In the genomic region with DNA sequence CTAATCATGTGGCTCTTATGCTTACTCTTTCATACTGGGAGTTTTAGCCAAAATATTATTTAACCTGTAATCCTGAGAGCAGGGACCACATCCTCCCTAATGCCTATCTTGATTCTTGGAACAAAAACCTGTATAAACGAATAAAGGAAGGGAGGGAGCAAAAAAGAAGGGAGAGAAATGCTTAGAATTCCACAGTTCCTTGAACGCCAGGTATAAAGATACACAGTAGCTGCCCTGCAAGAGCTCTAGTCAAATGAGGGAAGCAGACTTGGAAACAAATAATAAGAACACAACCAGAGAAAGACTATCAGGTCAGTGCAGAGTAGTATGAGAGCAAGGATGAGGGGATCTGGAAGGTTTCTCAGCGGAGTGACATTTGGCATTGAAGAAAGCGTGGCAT, we compare ENCODE assay signal across 20 cellular contexts.
DNase-seq lines count a peak whose midpoint lies in the region; ATAC-seq, FAIRE-seq and TF ChIP-seq lines count a peak whose summit lies in the region.
"Had no signal": no experiment of that assay in that cellular context is flagged by ENCODE, and none has a peak within 500 bp of the region (broad histone marks: within the 10 kb centered on the region; RNA-seq: fewer than 3 reads in every experiment).

No MANE protein-coding gene starts in this region.

- H3K27ac Mint-ChIP-seq in H9: no peak overlapping the region
- H3K27ac Mint-ChIP-seq in activated T-cell treated with anti-CD3 and anti-CD28 coated beads, Interleukin-2, amount 50 U/mL, for 24 hours: no peak overlapping the region
- H3K27ac Mint-ChIP-seq: activated CD8-positive, alpha-beta T cell treated with anti-CD3 and anti-CD28 coated beads for 36 hours; activated naive CD4-positive, alpha-beta T cell treated with anti-CD3 and anti-CD28 coated beads for 36 hours; brain; naive B cell; stimulated activated naive B cell treated with anti-CD40 and anti-IgM and Interleukin-4, amounts not matched to agents 10 μg/mL and 1 μg/mL and 100 μg/mL, for 72 hours; T-helper 2 cell treated with Interferon-gamma antibody and Interleukin-4, amounts not matched to agents 5 μg/mL and 100 μg/mL, for 36 hours had no signal

- H2AFZ ChIP-seq in H9 (ENCODE audit: low read length): peak overlapping the region; percentile 99

- H2BK120ac ChIP-seq in H9 (ENCODE audit: low read depth, low read length, poor library complexity, severe bottlenecking) (no peak overlapping the region), mesendoderm (ENCODE audit: low read depth, low read length) (no peak overlapping the region)

- no peaks in the 10 kb centered on the region for H3K23me2 ChIP-seq in H9 (ENCODE audit: insufficient read length, low read depth, low read length, poor library complexity, severe bottlenecking)

- DNase-seq in D721Med (ENCODE audit: insufficient read length, low spot score): no peak
- no peak for DNase-seq in H9
- DNase-seq in mesendoderm: peak; percentile 26
- DNase-seq in hippocampal formation (lab: John Stamatoyannopoulos, UW): no peak
- no peak for DNase-seq in activated T-cell treated with anti-CD3 and anti-CD28 coated beads, Interleukin-2, amount 50 U/mL, for 24 hours
- no peak for DNase-seq in AG08396 (ENCODE audit: low spot score)
- DNase-seq: activated CD8-positive, alpha-beta memory T cell treated with anti-CD3 and anti-CD28 coated beads, Interleukin-2, amount 50 U/mL, for 48 hours; left lung; upper lobe of left lung had no signal

- no peaks in the 10 kb centered on the region for H3K27me3 Mint-ChIP-seq in H9 (ENCODE audit: low read depth)
- peaks cover 2% of the 10 kb centered on the region for H3K27me3 Mint-ChIP-seq in activated T-cell treated with anti-CD3 and anti-CD28 coated beads, Interleukin-2, amount 50 U/mL, for 24 hours

- H3K79me2 ChIP-seq in H9 (ENCODE audit: insufficient read depth, low read length) (no peaks in the 10 kb centered on the region), mesendoderm (ENCODE audit: control insufficient read depth, insufficient read depth, low read length) (no peaks in the 10 kb centered on the region)

- H3K36me3 Mint-ChIP-seq in H9 (ENCODE audit: insufficient read depth in 1 of 3, low read depth in 3 of 3): no peaks in the 10 kb centered on the region
- no peaks in the 10 kb centered on the region for H3K36me3 Mint-ChIP-seq in activated T-cell treated with anti-CD3 and anti-CD28 coated beads, Interleukin-2, amount 50 U/mL, for 24 hours (ENCODE audit: low read depth)
- H3K36me3 Mint-ChIP-seq: brain; naive B cell; stimulated activated naive B cell treated with anti-CD40 and anti-IgM and Interleukin-4, amounts not matched to agents 10 μg/mL and 1 μg/mL and 100 μg/mL, for 72 hours had no signal

- 0 out of 4 replicates have a peak, but pooled peaks cover 0 to 2% of the 10 kb centered on the region in 2 experiments for H3K4me1 Mint-ChIP-seq in H9
- no peaks in the 10 kb centered on the region for H3K4me1 Mint-ChIP-seq in activated T-cell treated with anti-CD3 and anti-CD28 coated beads, Interleukin-2, amount 50 U/mL, for 24 hours (ENCODE audit: low read depth)
- H3K4me1 Mint-ChIP-seq: brain; naive B cell; stimulated activated naive B cell treated with anti-CD40 and anti-IgM and Interleukin-4, amounts not matched to agents 10 μg/mL and 1 μg/mL and 100 μg/mL, for 72 hours had no signal

- H3K4me1 ChIP-seq in H9 (ENCODE audit: insufficient read depth, low read length): peaks cover 7% of the 10 kb centered on the region; the same call in 1 of the 2 replicates
- H3K4me1 ChIP-seq in mesendoderm (ENCODE audit: control insufficient read depth, low read depth, low read length): no peaks in the 10 kb centered on the region
- H3K4me1 ChIP-seq: adrenal gland, left lung had no signal

- no peak overlapping the region for H3T11ph ChIP-seq in H9 (ENCODE audit: low read length)

- H3K4me3 ChIP-seq in mesendoderm (ENCODE audit: low read length): no peak overlapping the region
- H3K4me3 ChIP-seq: adrenal gland, gastroesophageal sphincter, K562, left lung, upper lobe of left lung had no signal

- H3K79me1 ChIP-seq in H9 (ENCODE audit: insufficient read depth, low read depth, low read length, poor library complexity, severe bottlenecking) (no peaks in the 10 kb centered on the region), mesendoderm (ENCODE audit: low read length) (no peaks in the 10 kb centered on the region)

- no peak overlapping the region for H2BK20ac ChIP-seq in H9 (ENCODE audit: low read depth, low read length, poor library complexity, severe bottlenecking)

- H3K14ac ChIP-seq in H9 (ENCODE audit: insufficient read depth, low read length): 0 out of 2 replicates have a peak overlapping the region, but pooled peaks have one; percentile 48

- H3K27me3 ChIP-seq in H9 (ENCODE audit: insufficient read depth, low read length) (no peaks in the 10 kb centered on the region), mesendoderm (ENCODE audit: insufficient read depth, low read length, poor library complexity) (no peaks in the 10 kb centered on the region)
- H3K27me3 ChIP-seq: upper lobe of left lung had no signal

- H3K4ac ChIP-seq in H9 (ENCODE audit: low read depth, low read length) (no peak overlapping the region), mesendoderm (ENCODE audit: low read depth, low read length) (no peak overlapping the region)

- TF ChIP-seq CTCF in D721Med (IDR thresholded peaks at IDR 0.05; ENCODE audit: insufficient read depth, missing control alignments) (no peak), H9 (conservative IDR thresholded peaks at IDR 0.05) (no peak)

- H3K4me3 Mint-ChIP-seq in H9: no peak overlapping the region
- H3K4me3 Mint-ChIP-seq in activated T-cell treated with anti-CD3 and anti-CD28 coated beads, Interleukin-2, amount 50 U/mL, for 24 hours: no peak overlapping the region
- H3K4me3 Mint-ChIP-seq: activated CD8-positive, alpha-beta T cell treated with anti-CD3 and anti-CD28 coated beads for 36 hours; activated naive CD4-positive, alpha-beta T cell treated with anti-CD3 and anti-CD28 coated beads for 36 hours; brain; naive B cell; stimulated activated naive B cell treated with anti-CD40 and anti-IgM and Interleukin-4, amounts not matched to agents 10 μg/mL and 1 μg/mL and 100 μg/mL, for 72 hours; T-helper 2 cell treated with Interferon-gamma antibody and Interleukin-4, amounts not matched to agents 5 μg/mL and 100 μg/mL, for 36 hours had no signal

- H2AK5ac ChIP-seq in H9 (ENCODE audit: insufficient read length, low read length) (no peak overlapping the region), mesendoderm (ENCODE audit: low read length) (no peak overlapping the region)

- WGBS in H9 (ENCODE audit: extremely low coverage, insufficient read length, low lambda C conversion rate): no CpG with 5 or more reads among the region's 4 CpGs
- no CpG with 5 or more reads among the region's 4 CpGs for WGBS in mesendoderm (ENCODE audit: extremely low coverage, insufficient coverage, low lambda C conversion rate)

- no peak overlapping the region for H4K91ac ChIP-seq in H9 (ENCODE audit: insufficient read length, low read depth, low read length)

- H3K18ac ChIP-seq in H9 (ENCODE audit: insufficient read length, low read depth, low read length) (no peak overlapping the region), mesendoderm (ENCODE audit: low read length) (peak overlapping the region; percentile 43)

- no peak overlapping the region for H2BK5ac ChIP-seq in H9 (ENCODE audit: insufficient read length, low read length)
- H2BK5ac ChIP-seq in mesendoderm (ENCODE audit: low read length): no peak overlapping the region

- no peaks in the 10 kb centered on the region for H4K20me1 ChIP-seq in H9 (ENCODE audit: control insufficient read depth, insufficient read depth, insufficient read length)

- H3K9me3 Mint-ChIP-seq in H9: no peaks in the 10 kb centered on the region; a peak in 1 of 5 replicates
- no peaks in the 10 kb centered on the region for H3K9me3 Mint-ChIP-seq in activated T-cell treated with anti-CD3 and anti-CD28 coated beads, Interleukin-2, amount 50 U/mL, for 24 hours
- H3K9me3 Mint-ChIP-seq: activated CD8-positive, alpha-beta T cell treated with anti-CD3 and anti-CD28 coated beads for 36 hours; activated naive CD4-positive, alpha-beta T cell treated with anti-CD3 and anti-CD28 coated beads for 36 hours; brain; naive B cell; stimulated activated naive B cell treated with anti-CD40 and anti-IgM and Interleukin-4, amounts not matched to agents 10 μg/mL and 1 μg/mL and 100 μg/mL, for 72 hours; T-helper 2 cell treated with Interferon-gamma antibody and Interleukin-4, amounts not matched to agents 5 μg/mL and 100 μg/mL, for 36 hours had no signal

- H3K9ac ChIP-seq in H9 (ENCODE audit: extremely low read depth, insufficient read length, low read length) (no peak overlapping the region), mesendoderm (ENCODE audit: low read length) (no peak overlapping the region)

- peak; percentile 48 for FAIRE-seq in D721Med (lab: Jason Lieb, UNC)
- FAIRE-seq: small intestine had no signal

- no peak overlapping the region for H3K23ac ChIP-seq in H9 (ENCODE audit: insufficient read length, low read depth, low read length)
- no peak overlapping the region for H3K23ac ChIP-seq in mesendoderm (ENCODE audit: low read length)

- H4K5ac ChIP-seq in H9 (ENCODE audit: insufficient read length, low read depth, low read length) (no peak overlapping the region), mesendoderm (ENCODE audit: low read length) (no peak overlapping the region)

- H3K36me3 ChIP-seq in mesendoderm (ENCODE audit: control insufficient read depth, insufficient read depth, low read length): no peaks in the 10 kb centered on the region
- H3K36me3 ChIP-seq: adrenal gland, gastroesophageal sphincter, left lung, upper lobe of left lung had no signal

- no peak overlapping the region for H2BK12ac ChIP-seq in H9 (ENCODE audit: insufficient read length, low read depth, low read length)

- H4K8ac ChIP-seq in H9 (replicated peaks; ENCODE audit: insufficient read length, low read depth, low read length) (no peak overlapping the region), mesendoderm (ENCODE audit: low read depth, low read length) (no peak overlapping the region)

- H3K56ac ChIP-seq in H9 (ENCODE audit: insufficient read length, low read depth, low read length) (no peak overlapping the region), mesendoderm (ENCODE audit: low read length) (no peak overlapping the region)

- H3K9me3 ChIP-seq in H9 (ENCODE audit: control insufficient read depth, low read depth, low read length): no peaks in the 10 kb centered on the region
- H3K9me3 ChIP-seq: adrenal gland, gastroesophageal sphincter, left lung, upper lobe of left lung had no signal

- H3K27ac ChIP-seq in H9 (ENCODE audit: insufficient read length, low read depth, low read length) (no peak overlapping the region), mesendoderm (ENCODE audit: low read depth, low read length) (no peak overlapping the region)
- H3K27ac ChIP-seq: adrenal gland, gastroesophageal sphincter, left lung, upper lobe of left lung had no signal

- H3K4me2 ChIP-seq in H9 (ENCODE audit: insufficient read depth, insufficient read length, low read length) (no peak overlapping the region), mesendoderm (ENCODE audit: low read length) (no peak overlapping the region)

- H2BK15ac ChIP-seq in H9 (ENCODE audit: low read depth, low read length) (no peak overlapping the region), mesendoderm (replicated peaks; ENCODE audit: low read depth) (no peak overlapping the region)

- ATAC-seq in SK-N-SH treated with all-trans-retinoic acid at 6 μM for 48 hours: peak; percentile 18
- ATAC-seq: activated CD8-positive, alpha-beta T cell treated with anti-CD3 and anti-CD28 coated beads for 36 hours had no signal
